32 cellular contexts compared by ENCODE assay signal in the genomic region with DNA sequence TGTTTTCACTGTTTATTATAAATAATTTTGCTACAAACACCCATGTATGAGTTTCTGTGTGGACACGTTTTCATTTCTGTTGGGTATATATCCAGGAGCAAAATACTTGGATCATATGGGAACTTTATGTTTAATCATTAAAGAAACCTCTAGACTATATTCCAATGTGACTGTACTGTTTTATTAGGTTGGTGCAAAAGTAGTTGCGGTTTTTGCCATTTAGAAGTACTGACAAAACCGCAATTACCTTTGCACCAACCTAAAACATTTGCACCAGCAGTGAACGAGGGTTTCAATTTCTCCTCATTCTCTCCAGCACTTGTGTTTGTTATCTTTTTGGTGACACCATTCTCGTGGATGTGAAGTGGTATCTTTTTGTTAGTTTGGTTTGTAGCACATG.
"Had no signal": no experiment of that assay in that cellular context is flagged by ENCODE, and none has a peak within 500 bp of the region (broad histone marks: within the 10 kb centered on the region; RNA-seq: fewer than 3 reads in every experiment).

No MANE protein-coding gene starts in this region.

- ATAC-seq: activated CD8-positive, alpha-beta T cell treated with anti-CD3 and anti-CD28 coated beads for 36 hours; activated naive CD8-positive, alpha-beta T cell treated with anti-CD3 and anti-CD28 coated beads, Interleukin-2, amount 50 U/mL, for 24 hours; activated T-cell treated with anti-CD3 and anti-CD28 coated beads, Interleukin-2, amount 50 U/mL, for 4 hours; activated T-cell treated with anti-CD3 and anti-CD28 coated beads, Interleukin-2, amount 50 U/mL, for 72 hours; activated T-helper 17 cell treated with anti-CD3 and anti-CD28 coated beads, Interleukin-2, amount 50 U/mL, for 72 hours; body of pancreas had no signal

- DNase-seq: activated B cell treated with CpG ODN at 0.5 μM for 24 hours; activated CD4-positive, alpha-beta memory T cell treated with anti-CD3 and anti-CD28 coated beads for 36 hours; activated CD4-positive, alpha-beta T cell treated with anti-CD3 and anti-CD28 coated beads for 4 hours; activated CD4-positive, alpha-beta T cell treated with anti-CD3 and anti-CD28 coated beads, Interleukin-2, amount 10 ng/mL, durations not matched to agents 24 days and 14 days; activated CD4-positive, alpha-beta T cell treated with anti-CD3 and anti-CD28 coated beads, Interleukin-2, amount 50 U/mL, for 1 hour; activated CD4-positive, alpha-beta T cell treated with anti-CD3 and anti-CD28 coated beads, Interleukin-2, amount 50 U/mL, for 4 hours; activated CD4-positive, CD25-positive, alpha-beta regulatory T cell treated with anti-CD3 and anti-CD28 coated beads, Interleukin-2, amount 50 U/mL, for 72 hours; activated CD8-positive, alpha-beta memory T cell treated with anti-CD3 and anti-CD28 coated beads, Interleukin-2, amount 50 U/mL, for 4 hours; activated CD8-positive, alpha-beta T cell treated with anti-CD3 and anti-CD28 coated beads for 36 hours; activated effector memory CD4-positive, alpha-beta T cell treated with anti-CD3 and anti-CD28 coated beads, Interleukin-2, amount 50 U/mL, for 16 hours; activated gamma-delta T cell treated with Interleukin-2 at 50 U/mL for 16 hours; activated naive CD4-positive, alpha-beta T cell treated with anti-CD3 and anti-CD28 coated beads, Interleukin-2, amount 10 ng/mL, durations not matched to agents 7 days and 5 days; activated naive CD4-positive, alpha-beta T cell treated with Interleukin-2 at 50 U/mL for 16 hours; activated naive CD8-positive, alpha-beta T cell treated with anti-CD3 and anti-CD28 coated beads, Interleukin-2, amount 10 ng/mL, durations not matched to agents 7 days and 5 days; activated naive CD8-positive, alpha-beta T cell treated with anti-CD3 and anti-CD28 coated beads, Interleukin-2, amount 50 U/mL, for 24 hours; activated T-cell treated with anti-CD3 and anti-CD28 coated beads for 4 hours; activated T-cell treated with anti-CD3 and anti-CD28 coated beads, Interleukin-2, amount 50 U/mL, for 1 hour; activated T-cell treated with anti-CD3 and anti-CD28 coated beads, Interleukin-2, amount 50 U/mL, for 4 hours; activated T-cell treated with anti-CD3 and anti-CD28 coated beads, Interleukin-2, amount 50 U/mL, for 72 hours; amygdala; anterior cingulate cortex; body of pancreas; brain microvascular endothelial cell; central memory CD4-positive, alpha-beta T cell; T-helper 2 cell; T-helper 9 cell had no signal

- H3K36me3 ChIP-seq: brain microvascular endothelial cell, breast epithelium had no signal

- H3K27ac ChIP-seq: body of pancreas, brain microvascular endothelial cell, breast epithelium, VCaP had no signal

- H3K9me3 ChIP-seq: body of pancreas, breast epithelium had no signal

- FAIRE-seq: astrocyte, colon, TTC549 had no signal

- H3K4me1 ChIP-seq: body of pancreas, breast epithelium had no signal

- H3K27me3 ChIP-seq: body of pancreas, brain microvascular endothelial cell, breast epithelium had no signal

- H3K4me3 ChIP-seq: body of pancreas, breast epithelium had no signal
